ENCODE assay signal across 24 cellular contexts in the genomic region with DNA sequence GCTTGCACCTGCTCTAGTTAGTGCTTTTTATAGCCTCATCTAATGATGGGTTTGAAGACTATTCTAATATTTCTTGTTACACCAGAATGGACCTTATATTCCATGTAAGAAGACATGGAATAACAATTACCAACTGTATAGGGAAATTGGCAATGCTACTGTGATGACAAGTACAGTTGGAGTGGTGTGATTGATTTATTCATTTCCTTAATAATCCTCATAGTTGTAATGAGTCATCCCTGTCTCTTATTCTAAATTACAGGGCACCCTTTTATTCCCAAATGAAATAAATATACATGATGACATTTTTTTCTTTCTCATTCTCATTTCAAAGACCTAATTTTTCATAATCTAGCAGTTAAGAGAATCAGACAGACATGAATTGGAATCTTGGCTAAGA.
"Had no signal": no experiment of that assay in that cellular context is flagged by ENCODE, and none has a peak within 500 bp of the region (broad histone marks: within the 10 kb centered on the region; RNA-seq: fewer than 3 reads in every experiment).

No MANE protein-coding gene starts in this region.

- ATAC-seq: activated CD4-positive, alpha-beta T cell treated with anti-CD3 and anti-CD28 coated beads for 36 hours; activated naive CD4-positive, alpha-beta T cell treated with anti-CD3 and anti-CD28 coated beads, Interleukin-2, amount 50 U/mL, for 72 hours; activated T-cell treated with anti-CD3 and anti-CD28 coated beads, Interleukin-2, amount 50 U/mL, for 72 hours; gastroesophageal sphincter; left colon; right lobe of liver; stimulated activated naive CD8-positive, alpha-beta T cell treated with anti-CD3 and anti-CD28 coated beads, Interleukin-15, Interleukin-2, amounts not matched to agents 100 U/mL and 50 U/mL, for 24 hours had no signal

- H3K27me3 ChIP-seq: breast epithelium, gastroesophageal sphincter, neutrophil, ovary, right lobe of liver, testis, transverse colon had no signal

- FAIRE-seq: endometrium, keratinocyte, urothelium cell line had no signal

- DNase-seq: activated CD4-positive, alpha-beta T cell treated with anti-CD3 and anti-CD28 coated beads for 36 hours; activated CD4-positive, CD25-positive, alpha-beta regulatory T cell; activated naive CD4-positive, alpha-beta T cell; activated T-cell treated with anti-CD3 and anti-CD28 coated beads for 4 hours; activated T-cell treated with anti-CD3 and anti-CD28 coated beads, Interleukin-2, amount 50 U/mL, for 72 hours; effector CD8-positive, alpha-beta T cell; erythroblast; hippocampal formation; left colon; naive B cell; nephron progenitor cell; ovary; right lobe of liver; stimulated activated CD4-positive, alpha-beta T cell treated with anti-CD3 and anti-CD28 coated beads, Interleukin-2, amount 100 ng/mL, for 48 hours; stimulated activated naive CD8-positive, alpha-beta T cell treated with anti-CD3 and anti-CD28 coated beads, Interleukin-15, Interleukin-2, amounts not matched to agents 100 U/mL and 50 U/mL, for 24 hours; testis; transverse colon had no signal

- H3K36me3 ChIP-seq: breast epithelium, gastroesophageal sphincter, neutrophil, ovary, right lobe of liver, transverse colon had no signal

- H3K4me3 ChIP-seq: breast epithelium, gastroesophageal sphincter, ovary, right lobe of liver, testis, transverse colon had no signal
